ENCODE assay signal across 23 cellular contexts in the genomic region with DNA sequence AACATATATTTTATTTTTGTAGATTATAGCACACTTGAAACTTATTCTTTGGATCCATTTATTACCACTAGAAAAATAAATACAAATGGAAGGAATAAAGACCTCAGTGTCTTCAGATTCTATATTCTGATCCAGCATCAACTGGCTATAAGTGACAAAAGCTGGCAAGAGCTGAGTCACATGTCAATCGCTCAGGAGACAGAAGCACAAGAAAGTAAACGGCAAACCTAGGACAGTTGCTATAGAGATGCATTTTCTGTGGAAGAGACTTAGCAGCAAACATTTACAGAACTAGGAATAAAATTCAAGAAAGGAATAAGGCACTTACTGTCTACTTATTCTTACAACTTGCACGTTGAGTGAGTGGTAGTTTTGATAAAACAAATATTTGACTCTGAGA.
"Had no signal": no experiment of that assay in that cellular context is flagged by ENCODE, and none has a peak within 500 bp of the region (broad histone marks: within the 10 kb centered on the region; RNA-seq: fewer than 3 reads in every experiment).

No MANE protein-coding gene starts in this region.

- DNase-seq: effector memory CD8-positive, alpha-beta T cell; head of caudate nucleus; kidney; left cardiac atrium; left ventricle myocardium superior; mesenchymal stem cell; naive B cell; nucleus accumbens; ovary; right cardiac atrium; small intestine; stimulated activated CD4-positive, alpha-beta T cell treated with anti-CD3 and anti-CD28 coated beads, Interleukin-12 subunit alpha, Interleukin-12 subunit beta, amount 100 ng/mL, for 4 hours; stimulated activated CD4-positive, alpha-beta T cell treated with anti-CD3 and anti-CD28 coated beads, Interleukin-2, amount 100 ng/mL, for 48 hours; stimulated activated CD8-positive, alpha-beta memory T cell treated with anti-CD3 and anti-CD28 coated beads, Interleukin-4, amount 100 ng/mL, for 48 hours; stimulated activated naive CD8-positive, alpha-beta T cell treated with anti-CD3 and anti-CD28 coated beads, Interleukin-15, Interleukin-2, amounts not matched to agents 100 U/mL and 50 U/mL, for 24 hours; thyroid gland had no signal

- H3K4me2 ChIP-seq: hepatocyte had no signal

- H3K27me3 ChIP-seq: esophagus muscularis mucosa, hepatocyte, ovary, suprapubic skin, thyroid gland had no signal

- ATAC-seq: effector memory CD8-positive, alpha-beta T cell; left cardiac atrium; left ventricle myocardium superior; right cardiac atrium; stimulated activated effector memory CD8-positive, alpha-beta T cell treated with anti-CD3 and anti-CD28 coated beads, Interleukin-12 subunit alpha, Interleukin-12 subunit beta, amount 100 ng/mL, for 72 hours; stimulated activated naive CD8-positive, alpha-beta T cell treated with anti-CD3 and anti-CD28 coated beads, Interleukin-15, Interleukin-2, amounts not matched to agents 100 U/mL and 50 U/mL, for 24 hours had no signal

- H3K36me3 ChIP-seq: esophagus muscularis mucosa, ovary, suprapubic skin, thyroid gland had no signal

- H3K9me3 ChIP-seq: esophagus muscularis mucosa, ovary, suprapubic skin, thyroid gland had no signal

- H3K27ac ChIP-seq: epithelial cell of prostate, esophagus muscularis mucosa, hepatocyte, ovary, suprapubic skin, thyroid gland had no signal

- FAIRE-seq: small intestine, urothelium cell line had no signal

- H3K79me2 ChIP-seq: hepatocyte had no signal

- H3K4me3 ChIP-seq: esophagus muscularis mucosa, hepatocyte, lung, ovary, suprapubic skin, thyroid gland had no signal

- H3K4me1 ChIP-seq: esophagus muscularis mucosa, suprapubic skin, thyroid gland had no signal
